In genomic region chr3:150194957-150195356, GRCh38 we compare ENCODE assay signal across 28 cellular contexts.
"Had no signal": no experiment of that assay in that cellular context is flagged by ENCODE, and none has a peak within 500 bp of the region (broad histone marks: within the 10 kb centered on the region; RNA-seq: fewer than 3 reads in every experiment).

No MANE protein-coding gene starts in this region.

- H3K36me3 ChIP-seq: esophagus squamous epithelium, gastrocnemius medialis, heart right ventricle, left lung, lower lobe of right lung had no signal

- H3K4me1 ChIP-seq: esophagus squamous epithelium, gastrocnemius medialis, heart right ventricle, left lung, lower lobe of right lung had no signal

- DNase-seq: effector CD8-positive, alpha-beta T cell; effector memory CD8-positive, alpha-beta T cell; erythroblast; esophagus squamous epithelium; foreskin fibroblast; foreskin melanocyte; gastrocnemius medialis; glutamatergic neuron; head of caudate nucleus; heart right ventricle; hippocampal formation; left cardiac atrium; left lung; left ventricle myocardium superior; lower lobe of right lung; mesenchymal stem cell; mucosa of descending colon; naive B cell; naive thymus-derived CD8-positive, alpha-beta T cell had no signal

- FAIRE-seq: endometrium, islet of Langerhans, keratinocyte had no signal

- H3K27ac ChIP-seq: coronary artery, epithelial cell of prostate, esophagus squamous epithelium, gastrocnemius medialis, heart right ventricle, left lung, lower lobe of right lung had no signal

- H3K27me3 ChIP-seq: gastrocnemius medialis, left lung had no signal

- H3K9me3 ChIP-seq: esophagus squamous epithelium, gastrocnemius medialis, left lung, lower lobe of right lung, mucosa of descending colon had no signal

- H3K36me3 Mint-ChIP-seq: mesothelial cell of epicardium; naive B cell; naive thymus-derived CD8-positive, alpha-beta T cell had no signal

- H3K27ac Mint-ChIP-seq: dendritic cell treated with granulocyte-macrophage colony-stimulating factor and Interleukin-4, amounts not matched to agents 40 ng/mL and 50 ng/mL, for 4 days; effector memory CD8-positive, alpha-beta T cell; mesothelial cell of epicardium; naive B cell; naive thymus-derived CD8-positive, alpha-beta T cell had no signal

- H3K9me3 Mint-ChIP-seq: effector memory CD8-positive, alpha-beta T cell had no signal

- H3K4me1 Mint-ChIP-seq: mesothelial cell of epicardium; naive B cell; naive thymus-derived CD8-positive, alpha-beta T cell had no signal

- H3K4me3 ChIP-seq: coronary artery, esophagus squamous epithelium, gastrocnemius medialis, heart right ventricle, left lung, lower lobe of right lung, mucosa of descending colon had no signal

- ATAC-seq: effector memory CD8-positive, alpha-beta T cell; esophagus mucosa; gastrocnemius medialis; heart right ventricle; left cardiac atrium; left lung; left ventricle myocardium superior; lower lobe of right lung; mucosa of descending colon; naive thymus-derived CD8-positive, alpha-beta T cell had no signal

- H3K4me3 Mint-ChIP-seq: dendritic cell treated with granulocyte-macrophage colony-stimulating factor and Interleukin-4, amounts not matched to agents 40 ng/mL and 50 ng/mL, for 4 days; effector memory CD8-positive, alpha-beta T cell; endodermal cell; mesothelial cell of epicardium; naive B cell; naive thymus-derived CD8-positive, alpha-beta T cell had no signal
